ENCODE assay signal across 7 cellular contexts in genomic region chr14:64986578-64987571, GRCh38. TPM values are rescaled to one million over a fixed set of nuclear protein-coding genes. Genes with fewer than 3 reads are reported as not detected.
DNase-seq lines count a peak whose midpoint lies in the region; ATAC-seq and TF ChIP-seq lines count a peak whose summit lies in the region.

FNTB (plus strand) TSS chr14:64986895; CDS start chr14:64986954, 59 bp downstream.

- ATAC-seq in GM18505 (IDR thresholded peaks at IDR 0.05; ENCODE audit: unreplicated experiment) = peak; percentile 92
- ATAC-seq in HG02981 (IDR thresholded peaks at IDR 0.05; ENCODE audit: unreplicated experiment) = peak; percentile 93

- WGBS in hepatocyte (ENCODE audit: low lambda C conversion rate, missing lambda C conversion rate) = under 1% methylated on average over 68 of the region's 68 CpGs

- no peaks in the 10 kb centered on the region for H3K27me3 ChIP-seq in hepatocyte

- H3K79me2 ChIP-seq in hepatocyte = peaks cover 42% of the 10 kb centered on the region

- no peaks in the 10 kb centered on the region for H3K9me2 ChIP-seq in hepatocyte (replicated peaks; ENCODE audit: insufficient read depth)

- H2AFZ ChIP-seq in hepatocyte = peak within 1 kb of the TSS; percentile 72

- peak; percentile 94 for TF ChIP-seq CTCF in hepatocyte (IDR thresholded peaks at IDR 0.05; ENCODE audit: poor library complexity)

- peak within 1 kb of the TSS; percentile 78 for H3K4me2 ChIP-seq in hepatocyte

- no peaks in the 10 kb centered on the region for H3K9me3 ChIP-seq in hepatocyte (ENCODE audit: low read depth)

- peak within 1 kb of the TSS; percentile 79 for H3K4me3 ChIP-seq in hepatocyte

- no peaks in the 10 kb centered on the region for H4K20me1 ChIP-seq in hepatocyte (ENCODE audit: insufficient read depth, poor library complexity, severe bottlenecking)

- H3K27ac ChIP-seq in hepatocyte = peak within 1 kb of the TSS; percentile 89

- peaks cover 9% of the 10 kb centered on the region for H3K4me1 ChIP-seq in hepatocyte (ENCODE audit: insufficient read depth)

- TF ChIP-seq POLR2A in GM18505 (IDR thresholded peaks at IDR 0.05; ENCODE audit: borderline replicate concordance, extremely low read depth, insufficient read depth, insufficient read length) = peak; percentile 61

- H3K36me3 ChIP-seq in hepatocyte (replicated peaks; ENCODE audit: insufficient read depth, low read depth) = no peaks in the 10 kb centered on the region

- DNase-seq in NCI-H2029 (lab: John Stamatoyannopoulos, UW) (peak; percentile 81), T-helper 9 cell (peak; percentile 83), astrocyte of the hippocampus (ENCODE audit: low read depth, low spot score) (peak; percentile 98), hepatocyte (ENCODE audit: low spot score) (peak; percentile 96), renal cortical epithelial cell (ENCODE audit: low read depth) (peak; percentile 89)

RNA-seq across cellular contexts. Expression of gene FNTB, which starts in this region (rescaled TPM):
- total RNA-seq in hepatocyte (11.3 and 18.1 TPM in 2 replicates), renal cortical epithelial cell (6.6 and 14.0 TPM in 2 replicates)
- polyA plus RNA-seq in hepatocyte = 19.5 and 24.3 TPM in 2 replicates

Comparison
In these comparisons a context has a peak if more than half of its experiments do, and no peak if none do; other contexts are left out.
1. Peak in every context shown above with its lines: DNase-seq, ATAC-seq, H3K4me3 ChIP-seq and H3K27ac ChIP-seq.